In the genomic region with DNA sequence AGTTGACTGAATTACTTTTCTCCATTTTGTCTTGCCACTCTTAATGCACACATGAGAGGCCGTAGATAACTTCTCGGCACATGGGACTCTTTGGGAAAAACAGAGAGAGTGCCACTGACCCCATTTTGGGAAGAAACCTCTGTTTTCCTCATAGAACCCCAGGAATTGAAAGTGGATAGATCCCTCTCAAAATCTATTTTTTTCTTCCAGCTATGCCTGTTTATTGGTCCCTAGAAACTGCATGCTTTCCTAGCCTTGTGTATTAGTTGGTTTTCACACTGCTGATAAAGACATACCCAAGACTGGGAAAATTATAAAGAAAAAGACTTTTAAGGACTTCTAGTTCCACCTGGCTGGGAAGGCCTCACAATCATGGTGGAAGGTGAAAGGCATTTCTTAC, we compare ENCODE assay signal across 36 cellular contexts.
"Had no signal": no experiment of that assay in that cellular context is flagged by ENCODE, and none has a peak within 500 bp of the region (broad histone marks: within the 10 kb centered on the region; RNA-seq: fewer than 3 reads in every experiment).

No MANE protein-coding gene starts in this region.

- DNase-seq: Karpas-422, Kasumi-1, MG63, MM.1S, MV-4-11, NCI-H1048, NCI-H1092, NCI-H1092 treated with DMSO at 0.1 percent for 48 hours, NCI-H1105, NCI-H1105 treated with DMSO at 0.1 percent for 48 hours, NCI-H1417, NCI-H1417 treated with DMSO at 0.1 percent for 48 hours, NCI-H1436, NCI-H1436 treated with DMSO at 0.1 percent for 48 hours, NCI-H146, NCI-H1694, NCI-H1694 treated with DMSO at 0.1 percent for 48 hours, NCI-H187, NCI-H187 treated with DMSO at 0.1 percent for 48 hours, NCI-H1930, NCI-H2029, NCI-H2029 treated with DMSO at 0.1 percent for 48 hours, NCI-H2081, NCI-H2081 treated with DMSO at 0.1 percent for 48 hours, NCI-H2107, NCI-H2171, NCI-H2171 treated with DMSO at 0.1 percent for 48 hours, NCI-H2227 treated with DMSO at 0.1 percent for 48 hours, NCI-H226, NCI-H345, NCI-H446, NCI-H446 treated with DMSO at 0.1 percent for 48 hours, NCI-H510A, NCI-H510A treated with DMSO at 0.1 percent for 48 hours, NCI-H524, NCI-H524 treated with DMSO at 0.1 percent for 48 hours had no signal

- H3K36me3 ChIP-seq: MG63 had no signal

- H3K4me3 ChIP-seq: MG63 had no signal

- H3K27me3 ChIP-seq: MG63 had no signal
